Comparison of ENCODE assay signal across 1 cellular context in the genomic region with DNA sequence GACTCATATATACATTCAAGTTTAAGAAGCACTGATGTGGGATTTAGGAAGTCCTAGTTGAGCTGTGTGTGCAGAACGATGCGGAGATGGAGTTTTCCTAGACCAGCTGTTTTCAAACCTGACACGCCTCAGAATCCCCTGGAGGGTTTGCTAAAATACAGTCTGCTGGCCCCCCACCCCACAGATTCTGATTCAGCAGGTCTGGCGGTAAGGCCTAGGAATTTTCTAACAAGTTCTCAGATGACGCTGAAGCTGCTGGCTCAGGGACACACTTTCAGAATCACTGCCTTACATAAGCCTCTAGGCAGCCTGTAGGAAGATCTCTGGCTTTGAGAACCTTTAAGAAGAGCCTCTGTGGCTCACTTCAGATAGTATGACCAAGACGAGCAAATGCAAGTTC.
TF ChIP-seq lines count a peak whose summit lies in the region.

No MANE protein-coding gene starts in this region.

TF ChIP-seq in IMR-90, 13 proteins besides CTCF, POLR2A, EP300 and RAD21:
- TF ChIP-seq RFX5 (IDR thresholded peaks at IDR 0.05; ENCODE audit: low read depth, low read length) (no peak), MXI1 (IDR thresholded peaks at IDR 0.05; ENCODE audit: borderline replicate concordance, low read depth, low read length) (no peak), MAFK (IDR thresholded peaks at IDR 0.05; ENCODE audit: low read depth, low read length) (no peak), MAZ (IDR thresholded peaks at IDR 0.05; ENCODE audit: borderline replicate concordance, low read depth, low read length) (no peak), SMC3 (IDR thresholded peaks at IDR 0.05; ENCODE audit: low read depth, low read length) (no peak), CHD1 (IDR thresholded peaks at IDR 0.05; ENCODE audit: low read depth, low read length) (no peak), NFE2L2 (IDR thresholded peaks at IDR 0.05; ENCODE audit: low read depth, low read length) (no peak), BHLHE40 (IDR thresholded peaks at IDR 0.05; ENCODE audit: low read depth, low read length) (no peak), RCOR1 (IDR thresholded peaks at IDR 0.05; ENCODE audit: insufficient replicate concordance, low read length) (no peak), CEBPB (IDR thresholded peaks at IDR 0.05; ENCODE audit: low read depth, low read length) (no peak), FOS (IDR thresholded peaks at IDR 0.05; ENCODE audit: low read depth, low read length) (no peak)
- TF ChIP-seq, protein P1, sequence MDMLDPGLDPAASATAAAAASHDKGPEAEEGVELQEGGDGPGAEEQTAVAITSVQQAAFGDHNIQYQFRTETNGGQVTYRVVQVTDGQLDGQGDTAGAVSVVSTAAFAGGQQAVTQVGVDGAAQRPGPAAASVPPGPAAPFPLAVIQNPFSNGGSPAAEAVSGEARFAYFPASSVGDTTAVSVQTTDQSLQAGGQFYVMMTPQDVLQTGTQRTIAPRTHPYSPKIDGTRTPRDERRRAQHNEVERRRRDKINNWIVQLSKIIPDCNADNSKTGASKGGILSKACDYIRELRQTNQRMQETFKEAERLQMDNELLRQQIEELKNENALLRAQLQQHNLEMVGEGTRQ (IDR thresholded peaks at IDR 0.05; ENCODE audit: low read depth, low read length): no peak
- TF ChIP-seq, protein P2, sequence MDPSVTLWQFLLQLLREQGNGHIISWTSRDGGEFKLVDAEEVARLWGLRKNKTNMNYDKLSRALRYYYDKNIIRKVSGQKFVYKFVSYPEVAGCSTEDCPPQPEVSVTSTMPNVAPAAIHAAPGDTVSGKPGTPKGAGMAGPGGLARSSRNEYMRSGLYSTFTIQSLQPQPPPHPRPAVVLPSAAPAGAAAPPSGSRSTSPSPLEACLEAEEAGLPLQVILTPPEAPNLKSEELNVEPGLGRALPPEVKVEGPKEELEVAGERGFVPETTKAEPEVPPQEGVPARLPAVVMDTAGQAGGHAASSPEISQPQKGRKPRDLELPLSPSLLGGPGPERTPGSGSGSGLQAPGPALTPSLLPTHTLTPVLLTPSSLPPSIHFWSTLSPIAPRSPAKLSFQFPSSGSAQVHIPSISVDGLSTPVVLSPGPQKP (IDR thresholded peaks at IDR 0.05; ENCODE audit: borderline replicate concordance, low read depth, low read length): no peak
